29 cellular contexts compared by ENCODE assay signal in the genomic region with DNA sequence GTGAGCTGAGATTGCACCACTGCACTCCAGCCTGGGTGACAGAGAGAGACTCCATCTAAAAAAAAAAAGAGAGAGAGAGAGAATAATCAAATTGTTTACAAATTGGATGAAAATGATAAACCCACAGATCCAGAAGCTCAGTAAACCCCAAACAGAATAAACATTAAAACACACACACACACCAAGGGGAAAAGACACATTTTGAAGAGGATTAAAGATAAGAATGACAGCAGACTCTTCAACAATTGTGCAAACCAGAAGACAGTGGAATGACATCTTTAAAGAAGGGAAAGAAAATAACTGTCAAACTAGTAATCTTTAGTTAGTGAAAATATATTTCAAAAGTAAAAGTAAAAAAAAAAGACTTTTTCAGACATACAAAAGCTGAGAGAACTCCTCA.
"Had no signal": no experiment of that assay in that cellular context is flagged by ENCODE, and none has a peak within 500 bp of the region (broad histone marks: within the 10 kb centered on the region; RNA-seq: fewer than 3 reads in every experiment).

No MANE protein-coding gene starts in this region.

- H3K36me3 ChIP-seq: colonic mucosa, esophagus muscularis mucosa, esophagus squamous epithelium, gastrocnemius medialis, gastroesophageal sphincter, heart left ventricle, heart right ventricle had no signal

- ATAC-seq: effector memory CD8-positive, alpha-beta T cell; esophagus mucosa; foreskin keratinocyte; gastrocnemius medialis; gastroesophageal sphincter; heart left ventricle; heart right ventricle had no signal

- H3K4me3 Mint-ChIP-seq: dendritic cell treated with granulocyte-macrophage colony-stimulating factor and Interleukin-4, amounts not matched to agents 40 ng/mL and 50 ng/mL, for 4 days; effector memory CD8-positive, alpha-beta T cell; endodermal cell had no signal

- H3K9me3 ChIP-seq: colonic mucosa, gastrocnemius medialis had no signal

- H3K27me3 ChIP-seq: colonic mucosa, foreskin keratinocyte had no signal

- H3K4me3 ChIP-seq: colonic mucosa, coronary artery, dorsolateral prefrontal cortex, esophagus muscularis mucosa, esophagus squamous epithelium, gastrocnemius medialis, gastroesophageal sphincter, heart left ventricle, heart right ventricle had no signal

- FAIRE-seq: colon, endometrium, endothelial cell of umbilical vein, frontal cortex had no signal

- H3K4me1 ChIP-seq: colonic mucosa, esophagus muscularis mucosa, esophagus squamous epithelium, foreskin keratinocyte, gastrocnemius medialis, gastroesophageal sphincter, heart left ventricle, heart right ventricle had no signal

- DNase-seq: colonic mucosa; cortex of kidney; dermis blood vessel endothelial cell; dorsolateral prefrontal cortex; effector CD4-positive, alpha-beta T cell; effector CD8-positive, alpha-beta T cell; effector memory CD4-positive, alpha-beta T cell; effector memory CD8-positive, alpha-beta T cell; endodermal cell; erythroblast; esophagus squamous epithelium; foreskin fibroblast; foreskin keratinocyte; foreskin melanocyte; gastrocnemius medialis; glutamatergic neuron; head of caudate nucleus; heart left ventricle; heart right ventricle had no signal

- H3K27ac Mint-ChIP-seq: dendritic cell treated with granulocyte-macrophage colony-stimulating factor and Interleukin-4, amounts not matched to agents 40 ng/mL and 50 ng/mL, for 4 days; effector memory CD8-positive, alpha-beta T cell; endodermal cell had no signal

- H3K27ac ChIP-seq: colonic mucosa, coronary artery, dorsolateral prefrontal cortex, epithelial cell of prostate, esophagus muscularis mucosa, esophagus squamous epithelium, foreskin keratinocyte, gastrocnemius medialis, gastroesophageal sphincter, heart left ventricle, heart right ventricle had no signal
